15 cellular contexts compared by ENCODE assay signal in genomic region chr6:17831135-17831534, GRCh38.
DNase-seq lines count a peak whose midpoint lies in the region; ATAC-seq and TF ChIP-seq lines count a peak whose summit lies in the region.
"Had no signal": no experiment of that assay in that cellular context is flagged by ENCODE, and none has a peak within 500 bp of the region (broad histone marks: within the 10 kb centered on the region; RNA-seq: fewer than 3 reads in every experiment).

No MANE protein-coding gene starts in this region.

- CTCF ChIA-PET in activated CD8-positive, alpha-beta T cell treated with anti-CD3 and anti-CD28 coated beads for 36 hours (lab: Charles Lee) = no interaction called here
- CTCF ChIA-PET in activated CD8-positive, alpha-beta T cell treated with anti-CD3 and anti-CD28 coated beads, Interleukin-2, amount 10 ng/mL, durations not matched to agents 7 days and 5 days (lab: Charles Lee) = interaction anchor here (0.8 kb wide), 1 partner anchor 27 kb away, joined by 3 read pairs; no protein-coding TSS in a partner anchor

- POLR2A ChIA-PET in activated CD8-positive, alpha-beta T cell treated with anti-CD3 and anti-CD28 coated beads for 36 hours (lab: Charles Lee) = no interaction called here
- POLR2A ChIA-PET in activated CD8-positive, alpha-beta T cell treated with anti-CD3 and anti-CD28 coated beads, Interleukin-2, amount 10 ng/mL, durations not matched to agents 7 days and 5 days (lab: Charles Lee) = no interaction called here

- H3K4me1 Mint-ChIP-seq in activated CD8-positive, alpha-beta T cell treated with anti-CD3 and anti-CD28 coated beads for 36 hours (ENCODE audit: low read depth) = no peaks in the 10 kb centered on the region
- no peaks in the 10 kb centered on the region for H3K4me1 Mint-ChIP-seq in activated CD8-positive, alpha-beta T cell treated with anti-CD3 and anti-CD28 coated beads, Interleukin-2, amount 10 ng/mL, durations not matched to agents 7 days and 5 days (ENCODE audit: low read depth)
- H3K4me1 Mint-ChIP-seq: WTC11 had no signal

- no peaks in the 10 kb centered on the region for H3K27me3 Mint-ChIP-seq in activated CD8-positive, alpha-beta T cell treated with anti-CD3 and anti-CD28 coated beads for 36 hours
- peaks cover 5% of the 10 kb centered on the region for H3K27me3 Mint-ChIP-seq in activated CD8-positive, alpha-beta T cell treated with anti-CD3 and anti-CD28 coated beads, Interleukin-2, amount 10 ng/mL, durations not matched to agents 7 days and 5 days (ENCODE audit: low read depth)

- DNase-seq in activated CD8-positive, alpha-beta T cell treated with anti-CD3 and anti-CD28 coated beads for 36 hours = peak; percentile 3
- DNase-seq in activated CD8-positive, alpha-beta T cell treated with anti-CD3 and anti-CD28 coated beads, Interleukin-2, amount 10 ng/mL, durations not matched to agents 7 days and 5 days = no peak
- peak; percentile 88 for DNase-seq in astrocyte of the hippocampus (ENCODE audit: low read depth, low spot score)
- peak; percentile 79 for DNase-seq in glomerular visceral epithelial cell (ENCODE audit: extremely low spot score)
- DNase-seq in substantia nigra (lab: John Stamatoyannopoulos, UW) = peak in 11 of 49 donors; percentile 3 to 58 (median 11)
- DNase-seq in activated CD4-positive, CD25-positive, alpha-beta regulatory T cell treated with anti-CD3 and anti-CD28 coated beads, Interleukin-2, amount 50 U/mL, for 72 hours = no peak
- DNase-seq in NCI-H82 (lab: John Stamatoyannopoulos, UW) = no peak
- DNase-seq in activated gamma-delta T cell (lab: John Stamatoyannopoulos, UW) = no peak
- DNase-seq: 8988T, NCI-H1092 treated with DMSO at 0.1 percent for 48 hours, NCI-H526, pancreas, SHP77, testis had no signal

- no peak overlapping the region for H3K4me3 Mint-ChIP-seq in activated CD8-positive, alpha-beta T cell treated with anti-CD3 and anti-CD28 coated beads for 36 hours
- H3K4me3 Mint-ChIP-seq in activated CD8-positive, alpha-beta T cell treated with anti-CD3 and anti-CD28 coated beads, Interleukin-2, amount 10 ng/mL, durations not matched to agents 7 days and 5 days = no peak overlapping the region
- H3K4me3 Mint-ChIP-seq: WTC11 had no signal

- H3K27ac ChIP-seq in substantia nigra (ENCODE audit: low read depth, low read length, poor library complexity, severe bottlenecking) = peak overlapping the region; percentile 79
- H3K27ac ChIP-seq: pancreas, testis had no signal

- H3K9me3 Mint-ChIP-seq in activated CD8-positive, alpha-beta T cell treated with anti-CD3 and anti-CD28 coated beads for 36 hours = no peaks in the 10 kb centered on the region
- no peaks in the 10 kb centered on the region for H3K9me3 Mint-ChIP-seq in activated CD8-positive, alpha-beta T cell treated with anti-CD3 and anti-CD28 coated beads, Interleukin-2, amount 10 ng/mL, durations not matched to agents 7 days and 5 days (ENCODE audit: insufficient read depth)
- H3K9me3 Mint-ChIP-seq: WTC11 had no signal

- H3K27ac Mint-ChIP-seq in activated CD8-positive, alpha-beta T cell treated with anti-CD3 and anti-CD28 coated beads for 36 hours = no peak overlapping the region
- no peak overlapping the region for H3K27ac Mint-ChIP-seq in activated CD8-positive, alpha-beta T cell treated with anti-CD3 and anti-CD28 coated beads, Interleukin-2, amount 10 ng/mL, durations not matched to agents 7 days and 5 days
- H3K27ac Mint-ChIP-seq: WTC11 had no signal

- intact Hi-C loops in activated CD8-positive, alpha-beta T cell treated with anti-CD3 and anti-CD28 coated beads for 36 hours (cut with micrococcal nuclease) = no loop called here

- no peak for TF ChIP-seq CTCF in activated CD8-positive, alpha-beta T cell treated with anti-CD3 and anti-CD28 coated beads for 36 hours (IDR thresholded peaks at IDR 0.05)

- no peaks in the 10 kb centered on the region for H3K36me3 Mint-ChIP-seq in activated CD8-positive, alpha-beta T cell treated with anti-CD3 and anti-CD28 coated beads for 36 hours (ENCODE audit: low read depth)
- no peaks in the 10 kb centered on the region for H3K36me3 Mint-ChIP-seq in activated CD8-positive, alpha-beta T cell treated with anti-CD3 and anti-CD28 coated beads, Interleukin-2, amount 10 ng/mL, durations not matched to agents 7 days and 5 days (ENCODE audit: low read depth)

- no peak for ATAC-seq in activated CD8-positive, alpha-beta T cell treated with anti-CD3 and anti-CD28 coated beads for 36 hours
- ATAC-seq in activated CD8-positive, alpha-beta T cell treated with anti-CD3 and anti-CD28 coated beads, Interleukin-2, amount 10 ng/mL, durations not matched to agents 7 days and 5 days = no peak
- ATAC-seq: pancreas, WTC11 had no signal

Comparison
In these comparisons a context has a peak if more than half of its experiments do, and no peak if none do; other contexts are left out.
1. DNase-seq: peak in activated CD8-positive, alpha-beta T cell treated with anti-CD3 and anti-CD28 coated beads for 36 hours (single experiment), astrocyte of the hippocampus (single experiment) and glomerular visceral epithelial cell (single experiment); none in activated CD8-positive, alpha-beta T cell treated with anti-CD3 and anti-CD28 coated beads, Interleukin-2, amount 10 ng/mL, durations not matched to agents 7 days and 5 days (single experiment), activated CD4-positive, CD25-positive, alpha-beta regulatory T cell treated with anti-CD3 and anti-CD28 coated beads, Interleukin-2, amount 50 U/mL, for 72 hours (single experiment), NCI-H82 (single experiment) and activated gamma-delta T cell (single experiment).